In the genomic region with DNA sequence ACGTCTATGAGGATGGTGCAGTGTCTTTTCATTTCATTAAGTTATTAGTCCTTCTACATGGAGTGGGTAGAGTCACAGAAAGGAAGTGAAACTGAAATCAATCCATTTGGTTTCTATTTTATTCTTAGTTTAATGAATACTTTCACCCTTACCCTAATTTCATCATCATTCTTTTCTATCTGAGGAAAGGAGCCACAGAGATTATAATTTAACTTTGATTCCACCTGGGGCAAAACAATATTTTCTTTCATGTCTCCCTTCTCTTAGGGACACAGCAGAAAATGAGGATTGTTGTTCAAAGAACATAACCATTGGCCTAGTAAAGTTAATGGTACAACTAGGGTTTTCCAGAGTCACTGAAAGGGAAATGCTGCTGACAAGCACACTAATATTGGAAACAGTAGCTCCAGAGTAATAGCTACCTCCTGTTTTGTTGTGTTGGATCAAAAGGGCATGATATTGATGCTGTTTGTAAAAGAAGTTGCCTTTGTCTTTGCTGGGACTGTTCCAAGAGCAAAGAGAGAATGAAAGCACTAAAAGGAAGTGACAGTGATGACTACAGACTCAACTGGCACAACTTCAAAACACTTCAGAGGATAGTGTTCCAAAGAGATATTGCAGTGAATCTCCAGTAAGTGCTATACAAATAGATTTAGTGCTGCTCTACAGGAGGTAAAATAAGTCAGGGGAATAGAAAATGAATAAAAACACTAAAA, we compare ENCODE assay signal across 10 cellular contexts.
DNase-seq lines count a peak whose midpoint lies in the region; ATAC-seq lines count a peak whose summit lies in the region.
"Had no signal": no experiment of that assay in that cellular context is flagged by ENCODE, and none has a peak within 500 bp of the region (broad histone marks: within the 10 kb centered on the region; RNA-seq: fewer than 3 reads in every experiment).

No MANE protein-coding gene starts in this region.

- DNase-seq in EH (ENCODE audit: low read depth) (peak; percentile 36), dermis microvascular lymphatic vessel endothelial cell (ENCODE audit: low read depth in 2 of 2) (peak; percentile 76 to 97), activated gamma-delta T cell treated with Interleukin-2 at 50 U/mL for 16 hours (no peak), middle frontal gyrus (ENCODE audit: extremely low spot score, low spot score) (no peak), nucleus accumbens (lab: John Stamatoyannopoulos, UW) (no peak), cerebellar cortex (ENCODE audit: low spot score) (no peak)
- DNase-seq: lower lobe of right lung, PC-9 had no signal

- ATAC-seq in GM19468 (IDR thresholded peaks at IDR 0.05; ENCODE audit: extremely low read depth, unreplicated experiment) = peak; percentile 94
- ATAC-seq in HG03159 (IDR thresholded peaks at IDR 0.05; ENCODE audit: unreplicated experiment) = peak; percentile 91

Comparison
In these comparisons a context has a peak if more than half of its experiments do, and no peak if none do; other contexts are left out.
1. DNase-seq: peak in EH (single experiment) and dermis microvascular lymphatic vessel endothelial cell (2 of 2); none in activated gamma-delta T cell treated with Interleukin-2 at 50 U/mL for 16 hours (single experiment), middle frontal gyrus (single experiment), nucleus accumbens (0 of 56) and cerebellar cortex (single experiment).